ENCODE assay signal across 8 cellular contexts in the genomic region with DNA sequence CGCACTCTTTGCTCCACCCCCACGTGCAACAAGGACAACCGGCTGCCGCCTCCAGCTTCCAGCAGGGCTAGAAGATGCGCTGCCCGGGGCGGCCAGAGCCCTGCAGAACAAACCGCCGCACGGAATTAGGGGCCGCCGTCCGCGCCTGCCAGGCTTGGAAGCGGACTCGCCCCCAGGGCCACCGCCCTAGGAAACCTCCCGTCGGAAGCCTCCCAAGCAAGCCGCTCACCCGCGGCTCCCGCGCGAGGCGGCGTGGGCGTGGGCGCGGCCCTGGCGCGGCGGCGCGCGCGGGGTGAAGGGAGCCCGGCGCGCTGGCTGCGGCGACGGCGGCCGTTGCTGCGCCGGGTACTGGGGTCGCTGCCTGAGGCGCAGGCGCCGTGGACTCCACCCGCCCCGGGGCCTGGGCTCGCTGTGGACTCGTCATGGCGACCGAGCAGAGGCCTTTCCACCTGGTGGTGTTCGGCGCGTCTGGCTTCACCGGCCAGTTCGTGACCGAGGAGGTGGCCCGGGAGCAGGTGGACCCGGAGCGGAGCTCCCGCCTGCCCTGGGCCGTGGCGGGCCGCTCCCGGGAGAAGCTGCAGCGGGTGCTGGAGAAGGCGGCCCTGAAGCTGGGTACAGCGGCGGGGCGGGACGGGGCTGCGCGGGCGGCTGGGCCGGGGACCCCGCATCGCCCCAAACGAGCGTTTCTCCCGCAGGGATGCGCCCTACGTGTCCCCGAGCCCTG. TPM values are rescaled to one million over a fixed set of nuclear protein-coding genes. Genes with fewer than 3 reads are reported as not detected.
DNase-seq lines count a peak whose midpoint lies in the region; ATAC-seq, FAIRE-seq and TF ChIP-seq lines count a peak whose summit lies in the region.

A gene with protein sequence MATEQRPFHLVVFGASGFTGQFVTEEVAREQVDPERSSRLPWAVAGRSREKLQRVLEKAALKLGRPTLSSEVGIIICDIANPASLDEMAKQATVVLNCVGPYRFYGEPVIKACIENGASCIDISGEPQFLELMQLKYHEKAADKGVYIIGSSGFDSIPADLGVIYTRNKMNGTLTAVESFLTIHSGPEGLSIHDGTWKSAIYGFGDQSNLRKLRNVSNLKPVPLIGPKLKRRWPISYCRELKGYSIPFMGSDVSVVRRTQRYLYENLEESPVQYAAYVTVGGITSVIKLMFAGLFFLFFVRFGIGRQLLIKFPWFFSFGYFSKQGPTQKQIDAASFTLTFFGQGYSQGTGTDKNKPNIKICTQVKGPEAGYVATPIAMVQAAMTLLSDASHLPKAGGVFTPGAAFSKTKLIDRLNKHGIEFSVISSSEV (plus strand): TSS at position 409 of the 724 bp plus-strand sequence. CDS start 14 bp downstream, at position 423.

- H3K9me3 ChIP-seq in keratinocyte (ENCODE audit: control insufficient read depth, low read depth, low read length) = no peaks in the 10 kb centered on the region

- POLR2A ChIA-PET in AG04449 (lab: Yijun Ruan, JAX) (no interaction called here), activated B cell treated with CpG ODN at 0.5 μM for 24 hours (lab: Charles Lee) (interaction anchor here (0.6 kb wide), 1 partner anchor 148 kb away, joined by 9 read pairs; no protein-coding TSS in a partner anchor)

- no peaks in the 10 kb centered on the region for H3K27me3 ChIP-seq in keratinocyte (ENCODE audit: control insufficient read depth, extremely low read depth, insufficient read depth, low read length)

- H3K4me2 ChIP-seq in keratinocyte (ENCODE audit: control insufficient read depth, extremely low read depth, insufficient read depth, low read depth, low read length) = peak within 1 kb of the TSS; percentile 45

- TF ChIP-seq CTCF in AG04449 (IDR thresholded peaks at IDR 0.05; ENCODE audit: insufficient read depth, low read length, missing control alignments) = peak; percentile 1
- TF ChIP-seq CTCF in activated B cell treated with CpG ODN at 0.5 μM for 24 hours (IDR thresholded peaks at IDR 0.05) = no peak
- TF ChIP-seq CTCF in keratinocyte (optimal IDR thresholded peaks at IDR 0.05 in 1 of 3, IDR thresholded peaks at IDR 0.05 in 1 of 3, conservative IDR thresholded peaks at IDR 0.05 in 1 of 3; ENCODE audit: extremely low read depth in 1 of 3, insufficient read depth in 2 of 3, low read length in 3 of 3) = no peak

- ATAC-seq in GM18867 (IDR thresholded peaks at IDR 0.05; ENCODE audit: unreplicated experiment) (peak; percentile 97), HG03097 (IDR thresholded peaks at IDR 0.05; ENCODE audit: low FRiP score, unreplicated experiment) (peak; percentile 94), activated B cell treated with CpG ODN at 0.5 μM for 24 hours (ENCODE audit: low read depth) (peak; percentile 95)

- peak within 1 kb of the TSS; percentile 88 for H3K4me3 Mint-ChIP-seq in activated B cell treated with CpG ODN at 0.5 μM for 24 hours

- no peaks in the 10 kb centered on the region for H3K79me2 ChIP-seq in keratinocyte (ENCODE audit: control insufficient read depth, insufficient read depth, low read length)

- peaks cover 12% of the 10 kb centered on the region for H3K9me3 Mint-ChIP-seq in activated B cell treated with CpG ODN at 0.5 μM for 24 hours

- H3K9me1 ChIP-seq in keratinocyte (ENCODE audit: control insufficient read depth, extremely low read depth, insufficient read depth, low read length) = no peaks in the 10 kb centered on the region

- DNase-seq in AG04449 (ENCODE audit: low read depth, low spot score) (no peak), NCI-H2227 treated with DMSO at 0.1 percent for 48 hours (lab: John Stamatoyannopoulos, UW) (peak; percentile 78), activated B cell treated with CpG ODN at 0.5 μM for 24 hours (peak; percentile 63), caudate nucleus (lab: John Stamatoyannopoulos, UW) (peak in 58 of 61 donors; percentile 6 to 86 (median 64)), keratinocyte (ENCODE audit: low read depth, low spot score) (no peak)
- DNase-seq in stimulated activated CD4-positive, alpha-beta T cell treated with anti-CD3 and anti-CD28 coated beads, Interleukin-15, amount 100 ng/mL, for 1 hour (ENCODE audit: low read depth in 1 of 2, low spot score in 1 of 2) = peak; percentile 11 to 64

- H3K4me1 Mint-ChIP-seq in activated B cell treated with CpG ODN at 0.5 μM for 24 hours = peaks cover 14% of the 10 kb centered on the region

- H3K27ac Mint-ChIP-seq in activated B cell treated with CpG ODN at 0.5 μM for 24 hours = peak within 1 kb of the TSS; percentile 30

- no peaks in the 10 kb centered on the region for H3K27me3 Mint-ChIP-seq in activated B cell treated with CpG ODN at 0.5 μM for 24 hours

- dilution Hi-C loops in keratinocyte (cut with MboI; ENCODE audit: extremely low pct_ligation_motif_present, low sequenced_read_pairs) = no loop called here

- CTCF ChIA-PET in AG04449 (lab: Yijun Ruan, JAX) (interaction anchor here (0.7 to 2.4 kb wide), 10 partner anchors 14 to 158 kb away, joined by 3 to 20 read pairs (median 4); partner anchors contain the start of genes CNST and TFB2M), activated B cell treated with CpG ODN at 0.5 μM for 24 hours (lab: Charles Lee) (interaction anchor here (0.9 kb wide), 1 partner anchor 1645 kb away, joined by 3 read pairs; no protein-coding TSS in a partner anchor)

- peak within 1 kb of the TSS; percentile 34 for H3K9ac ChIP-seq in keratinocyte (ENCODE audit: control insufficient read depth, extremely low read depth, insufficient read depth, low read length)

- H2AFZ ChIP-seq in keratinocyte (ENCODE audit: control insufficient read depth, low read length) = peak within 1 kb of the TSS; percentile 88

- peaks cover 2% of the 10 kb centered on the region for H3K4me1 ChIP-seq in keratinocyte (ENCODE audit: control insufficient read depth, extremely low read depth, insufficient read depth, low read length)

- no peak for FAIRE-seq in keratinocyte (lab: Jason Lieb, UNC)

- H3K36me3 ChIP-seq in keratinocyte (ENCODE audit: control insufficient read depth in 2 of 2, extremely low read depth in 1 of 2, insufficient read depth in 2 of 2, low read length in 2 of 2) = no peaks in the 10 kb centered on the region

- H4K20me1 ChIP-seq in keratinocyte (ENCODE audit: control insufficient read depth, extremely low read depth, insufficient read depth, low read length) = no peaks in the 10 kb centered on the region

- H3K27ac ChIP-seq in caudate nucleus (ENCODE audit: low read depth, low read length) (peak within 1 kb of the TSS; percentile 52), keratinocyte (ENCODE audit: control insufficient read depth, insufficient read depth, low read length) (no peak within 1 kb of the TSS)

- H3K4me3 ChIP-seq in AG04449 (ENCODE audit: low read depth, low read length) = peak within 1 kb of the TSS; percentile 78
- peak within 1 kb of the TSS; percentile 55 to 70 (median 60) for H3K4me3 ChIP-seq in keratinocyte (ENCODE audit: control insufficient read depth in 2 of 3, extremely low read depth in 1 of 3, insufficient read depth in 2 of 3, low read depth in 1 of 3, low read length in 3 of 3)

- peaks cover 19% of the 10 kb centered on the region for H3K36me3 Mint-ChIP-seq in activated B cell treated with CpG ODN at 0.5 μM for 24 hours (ENCODE audit: low read depth)

- intact Hi-C loops in activated B cell treated with CpG ODN at 0.5 μM for 24 hours (cut with micrococcal nuclease) = loop anchor here (2.0 kb wide), 1 partner anchor 25 kb away; no protein-coding TSS in a partner anchor

RNA-seq across cellular contexts. Expression of the gene that starts here (rescaled TPM):
- total RNA-seq in activated B cell treated with CpG ODN at 0.5 μM for 24 hours = 8.1 and 9.3 TPM in 2 replicates
- 2.8 to 4.3 TPM (median 3.2 TPM) in 3 replicates for polyA plus RNA-seq in keratinocyte
- 0.72 TPM for polyA plus RNA-seq in keratinocyte (2011; ENCODE audit: low read depth)
- 3.2 and 4.1 TPM in 2 replicates for polyA plus RNA-seq in keratinocyte (2011; cell fraction: cytosol; rRNA removed)
- polyA plus RNA-seq in keratinocyte (2011; cell fraction: nucleus; rRNA removed) = 2.1 and 3.3 TPM in 2 replicates
- polyA plus RNA-seq in keratinocyte (2012; ENCODE audit: low replicate concordance) = 0.99 and 3.4 TPM in 2 replicates
- 0.39 to 2.7 TPM (median 1.0 TPM) in 3 replicates for polyA minus RNA-seq in keratinocyte
- 2.3 TPM for polyA minus RNA-seq in keratinocyte (2011; cell fraction: cytosol; rRNA and poly(A)+ RNA removed)
- 1.1 and 1.8 TPM in 2 replicates for polyA minus RNA-seq in keratinocyte (2011; cell fraction: nucleus; rRNA and poly(A)+ RNA removed)

Comparison
In these comparisons a context has a peak if more than half of its experiments do, and no peak if none do; other contexts are left out.
1. DNase-seq: peak in NCI-H2227 treated with DMSO at 0.1 percent for 48 hours (single experiment), activated B cell treated with CpG ODN at 0.5 μM for 24 hours (single experiment), caudate nucleus (58 of 61) and stimulated activated CD4-positive, alpha-beta T cell treated with anti-CD3 and anti-CD28 coated beads, Interleukin-15, amount 100 ng/mL, for 1 hour (2 of 2); none in AG04449 (single experiment) and keratinocyte (single experiment).
2. Peak in every context shown above with its lines, with median percentiles within 50 percentile points of each other: ATAC-seq.